Comparison of ENCODE assay signal across 19 cellular contexts in genomic region chr3:103963599-103963998, GRCh38.
DNase-seq lines count a peak whose midpoint lies in the region; TF ChIP-seq lines count a peak whose summit lies in the region.
"Had no signal": no experiment of that assay in that cellular context is flagged by ENCODE, and none has a peak within 500 bp of the region (broad histone marks: within the 10 kb centered on the region; RNA-seq: fewer than 3 reads in every experiment).

No MANE protein-coding gene starts in this region.

- no peak for TF ChIP-seq CTCF in glutamatergic neuron (IDR thresholded peaks at IDR 0.05; ENCODE audit: partially characterized antibody, unreplicated experiment)
- TF ChIP-seq CTCF in nephron progenitor cell (IDR thresholded peaks at IDR 0.05) = no peak

- peaks cover 2% of the 10 kb centered on the region for H3K27me3 Mint-ChIP-seq in glutamatergic neuron (ENCODE audit: unreplicated experiment)
- peaks cover 3% of the 10 kb centered on the region for H3K27me3 Mint-ChIP-seq in nephron progenitor cell (ENCODE audit: low read depth, poor library complexity)
- H3K27me3 Mint-ChIP-seq: CD8-positive, alpha-beta memory T cell had no signal

- H3K36me3 Mint-ChIP-seq in glutamatergic neuron (ENCODE audit: unreplicated experiment) (peaks cover 5% of the 10 kb centered on the region), nephron progenitor cell (ENCODE audit: low read depth) (no peaks in the 10 kb centered on the region)
- H3K36me3 Mint-ChIP-seq: CD8-positive, alpha-beta memory T cell had no signal

- no peaks in the 10 kb centered on the region for H3K36me3 ChIP-seq in NT2/D1 (ENCODE audit: insufficient read depth, insufficient read length, low read length)

- H3K4me3 ChIP-seq in NT2/D1 (ENCODE audit: insufficient read length, low read depth) = no peak overlapping the region

- H3K27me3 ChIP-seq in NT2/D1 (ENCODE audit: insufficient read depth, insufficient read length) = no peaks in the 10 kb centered on the region

- no peak overlapping the region for H3K9ac ChIP-seq in NT2/D1 (ENCODE audit: insufficient read length, low read depth)
- H3K9ac ChIP-seq: SK-N-SH had no signal

- H3K4me1 Mint-ChIP-seq in glutamatergic neuron (ENCODE audit: low read depth, unreplicated experiment) (peaks cover 25% of the 10 kb centered on the region), nephron progenitor cell (peaks cover 17% of the 10 kb centered on the region)
- H3K4me1 Mint-ChIP-seq: CD8-positive, alpha-beta memory T cell had no signal

- H3K4me3 Mint-ChIP-seq in glutamatergic neuron (ENCODE audit: unreplicated experiment) = peak overlapping the region; percentile 12
- no peak overlapping the region for H3K4me3 Mint-ChIP-seq in nephron progenitor cell

- DNase-seq in NCI-H82 (lab: John Stamatoyannopoulos, UW) = peak; percentile 17
- no peak for DNase-seq in NCI-H82 treated with DMSO at 0.1 percent for 48 hours (lab: John Stamatoyannopoulos, UW; ENCODE audit: unreplicated experiment)
- DNase-seq in NT2/D1 (ENCODE audit: low read depth, low spot score) = peak; percentile 3
- DNase-seq in glutamatergic neuron = peak; percentile 27
- peak; percentile 2 for DNase-seq in nephron progenitor cell
- no peak for DNase-seq in SK-N-DZ (ENCODE audit: low spot score)
- no peak for DNase-seq in effector CD8-positive, alpha-beta T cell (lab: John Stamatoyannopoulos, UW)
- no peak for DNase-seq in SIG-M5 (lab: John Stamatoyannopoulos, UW)
- DNase-seq: CD8-positive, alpha-beta memory T cell; DMS79; Karpas-422; MV-4-11; NCI-H1694 treated with DMSO at 0.1 percent for 48 hours; NCI-H2081 treated with DMSO at 0.1 percent for 48 hours; NCI-H446 treated with DMSO at 0.1 percent for 48 hours; NCI-H526 treated with DMSO at 0.1 percent for 48 hours; OCI-M1; SHP77; SK-N-SH had no signal

- H3K9me3 Mint-ChIP-seq in glutamatergic neuron (ENCODE audit: unreplicated experiment) (peaks cover 5% of the 10 kb centered on the region), nephron progenitor cell (no peaks in the 10 kb centered on the region)

- no peaks in the 10 kb centered on the region for H3K9me3 ChIP-seq in NT2/D1 (ENCODE audit: insufficient read depth, low read length)
- H3K9me3 ChIP-seq: SK-N-SH had no signal

- no peaks in the 10 kb centered on the region for H3K4me1 ChIP-seq in NT2/D1 (ENCODE audit: insufficient read depth, insufficient read length)

- H3K27ac Mint-ChIP-seq in glutamatergic neuron (ENCODE audit: unreplicated experiment) (peak overlapping the region; percentile 92), nephron progenitor cell (no peak overlapping the region)
- H3K27ac Mint-ChIP-seq: CD8-positive, alpha-beta memory T cell had no signal

Comparison
In these comparisons a context has a peak if more than half of its experiments do, and no peak if none do; other contexts are left out.
1. DNase-seq: peak in NCI-H82 (single experiment), NT2/D1 (single experiment), glutamatergic neuron (single experiment) and nephron progenitor cell (single experiment); none in NCI-H82 treated with DMSO at 0.1 percent for 48 hours (single experiment), SK-N-DZ (single experiment), effector CD8-positive, alpha-beta T cell (single experiment) and SIG-M5 (single experiment).